In the genomic region with DNA sequence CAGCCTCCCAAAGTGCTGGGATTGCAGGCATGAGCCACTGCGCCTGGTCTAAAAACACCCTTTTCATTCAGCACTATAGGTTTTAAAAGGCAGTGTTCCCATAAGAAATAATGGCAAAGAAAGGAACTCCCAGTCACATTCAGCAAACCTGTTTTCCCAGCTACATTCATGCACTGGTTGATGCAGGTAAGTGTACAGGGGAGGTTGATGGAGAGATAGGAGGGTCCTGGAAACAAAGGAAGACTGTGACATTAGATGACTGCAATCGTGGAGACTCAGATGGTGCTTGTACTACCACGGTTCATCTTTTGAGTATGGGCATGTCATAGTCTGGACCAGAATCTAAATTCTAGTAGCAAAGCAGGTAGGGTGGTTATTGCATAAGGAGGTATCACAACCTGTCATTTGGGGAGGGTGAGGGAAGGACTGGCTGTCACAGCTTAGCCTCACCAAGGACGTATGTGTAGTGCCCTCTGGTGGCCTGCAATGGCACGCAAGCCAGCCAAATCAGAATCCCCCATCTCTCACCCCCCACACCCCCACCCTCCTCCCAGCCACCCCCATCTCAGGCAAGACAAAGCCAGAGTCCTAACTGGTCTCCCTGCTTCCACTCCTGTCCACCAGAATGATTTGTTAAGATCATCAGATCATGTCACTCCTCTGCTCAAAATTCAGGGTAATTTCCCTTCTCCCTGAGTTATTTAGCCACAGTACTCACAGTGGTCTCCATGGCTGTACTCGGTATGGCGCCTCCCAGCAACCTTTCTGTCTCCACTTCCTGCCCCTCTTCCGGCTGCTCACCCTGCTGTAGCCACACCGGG, we compare ENCODE assay signal across 8 cellular contexts. TPM values are rescaled to one million over a fixed set of nuclear protein-coding genes. Genes with fewer than 3 reads are reported as not detected.
DNase-seq lines count a peak whose midpoint lies in the region; ATAC-seq and TF ChIP-seq lines count a peak whose summit lies in the region.

No MANE protein-coding gene starts in this region.

- H3K4me3 Mint-ChIP-seq in endothelial cell (ENCODE audit: unreplicated experiment) = peak overlapping the region; percentile 5
- H3K4me3 Mint-ChIP-seq in naive B cell = peak overlapping the region in 6 of 8 donors; percentile 31 to 76 (median 62)
- peak overlapping the region; percentile 85 for H3K4me3 Mint-ChIP-seq in stimulated activated naive CD8-positive, alpha-beta T cell treated with anti-CD3 and anti-CD28 coated beads, Interleukin-15, Interleukin-2, amounts not matched to agents 100 ng/mL and 50 ng/mL, for 24 hours

- H3K36me3 Mint-ChIP-seq in endothelial cell (ENCODE audit: low read depth, unreplicated experiment) = no peaks in the 10 kb centered on the region
- peaks cover 0 to 4% of the 10 kb centered on the region in 2 donors for H3K36me3 Mint-ChIP-seq in naive B cell
- peaks cover 11% of the 10 kb centered on the region for H3K36me3 Mint-ChIP-seq in stimulated activated naive CD8-positive, alpha-beta T cell treated with anti-CD3 and anti-CD28 coated beads, Interleukin-15, Interleukin-2, amounts not matched to agents 100 ng/mL and 50 ng/mL, for 24 hours (ENCODE audit: low read depth)

- no peaks in the 10 kb centered on the region for H3K79me2 ChIP-seq in DOHH2 (ENCODE audit: control insufficient read depth, low read length)

- ATAC-seq in naive B cell (ENCODE audit: low read depth in 2 of 2) (peak; percentile 92 to 95), GM21528 (IDR thresholded peaks at IDR 0.05; ENCODE audit: low FRiP score, unreplicated experiment) (no peak)

- H3K4me3 ChIP-seq in DOHH2 (ENCODE audit: low read length) (peak overlapping the region; percentile 49), H7 (ENCODE audit: insufficient read depth, low read depth, low read length) (no peak overlapping the region)

- no peak overlapping the region for H3K27ac ChIP-seq in DOHH2 (ENCODE audit: low read depth, low read length)

- H3F3A ChIP-seq in DOHH2 (ENCODE audit: control insufficient read depth, insufficient read depth) = peaks cover 3% of the 10 kb centered on the region; the same call in 1 of the 2 replicates

- no peaks in the 10 kb centered on the region for H3K9me3 ChIP-seq in DOHH2 (ENCODE audit: control insufficient read depth, insufficient read depth, low read length)

- H3K27me3 ChIP-seq in DOHH2 (ENCODE audit: control insufficient read depth, low read length) = no peaks in the 10 kb centered on the region
- no peaks in the 10 kb centered on the region for H3K27me3 ChIP-seq in H7 (ENCODE audit: control insufficient read depth, insufficient read depth, low read length)

- H3K9me3 Mint-ChIP-seq in endothelial cell (ENCODE audit: unreplicated experiment) (no peaks in the 10 kb centered on the region), naive B cell (no peaks in the 10 kb centered on the region)
- H3K9me3 Mint-ChIP-seq in stimulated activated naive CD8-positive, alpha-beta T cell treated with anti-CD3 and anti-CD28 coated beads, Interleukin-15, Interleukin-2, amounts not matched to agents 100 ng/mL and 50 ng/mL, for 24 hours = no peaks in the 10 kb centered on the region

- H3K9me2 ChIP-seq in DOHH2 (replicated peaks; ENCODE audit: control insufficient read depth, low read length) = no peaks in the 10 kb centered on the region

- H3K36me3 ChIP-seq in DOHH2 (ENCODE audit: control insufficient read depth, low read length) (no peaks in the 10 kb centered on the region), H7 (replicated peaks; ENCODE audit: control insufficient read depth, insufficient read depth, low read length) (no peaks in the 10 kb centered on the region)

- peak overlapping the region; percentile 57 for H3K4me2 ChIP-seq in DOHH2 (ENCODE audit: low read length)

- peaks cover 12% of the 10 kb centered on the region for H3K4me1 Mint-ChIP-seq in endothelial cell (ENCODE audit: unreplicated experiment)
- peaks cover 11 to 14% (median 13%) of the 10 kb centered on the region in 3 donors for H3K4me1 Mint-ChIP-seq in naive B cell
- H3K4me1 Mint-ChIP-seq in stimulated activated naive CD8-positive, alpha-beta T cell treated with anti-CD3 and anti-CD28 coated beads, Interleukin-15, Interleukin-2, amounts not matched to agents 100 ng/mL and 50 ng/mL, for 24 hours (ENCODE audit: low read depth) = peaks cover 19% of the 10 kb centered on the region

- no peaks in the 10 kb centered on the region for H4K20me1 ChIP-seq in DOHH2 (ENCODE audit: control insufficient read depth, insufficient read depth, low read depth, low read length)

- peak overlapping the region; percentile 97 for H3K27ac Mint-ChIP-seq in endothelial cell (ENCODE audit: unreplicated experiment)
- peak overlapping the region in 4 of 6 donors; percentile 0 to 60 (median 28) for H3K27ac Mint-ChIP-seq in naive B cell
- peak overlapping the region; percentile 93 for H3K27ac Mint-ChIP-seq in stimulated activated naive CD8-positive, alpha-beta T cell treated with anti-CD3 and anti-CD28 coated beads, Interleukin-15, Interleukin-2, amounts not matched to agents 100 ng/mL and 50 ng/mL, for 24 hours

- peaks cover 13% of the 10 kb centered on the region for H3K4me1 ChIP-seq in DOHH2 (ENCODE audit: control insufficient read depth, low read length)

- peak; percentile 88 for DNase-seq in H7
- DNase-seq in NCI-H526 (lab: John Stamatoyannopoulos, UW) = peak; percentile 38 to 82
- peak; percentile 59 to 61 for DNase-seq in activated CD8-positive, alpha-beta memory T cell treated with anti-CD3 and anti-CD28 coated beads for 4 hours (ENCODE audit: low read depth in 2 of 2)
- DNase-seq in endothelial cell (ENCODE audit: low spot score) = peak; percentile 75
- peak; percentile 66 for DNase-seq in naive B cell

- H3K27me3 Mint-ChIP-seq in endothelial cell (ENCODE audit: unreplicated experiment) (no peaks in the 10 kb centered on the region), naive B cell (no peaks in the 10 kb centered on the region)
- H3K27me3 Mint-ChIP-seq in stimulated activated naive CD8-positive, alpha-beta T cell treated with anti-CD3 and anti-CD28 coated beads, Interleukin-15, Interleukin-2, amounts not matched to agents 100 ng/mL and 50 ng/mL, for 24 hours = no peaks in the 10 kb centered on the region

- peak; percentile 77 for TF ChIP-seq CTCF in DOHH2 (IDR thresholded peaks at IDR 0.05; ENCODE audit: low read depth, low read length, poor library complexity, severe bottlenecking)
- TF ChIP-seq CTCF in endothelial cell (IDR thresholded peaks at IDR 0.05; ENCODE audit: unreplicated experiment) = peak; percentile 68

RNA-seq across cellular contexts. Expression of gene UBL7, which starts 28.8 kb away (rescaled TPM):
- total RNA-seq in H7 (2014; rRNA removed; shearing (Covaris generic)) = 83.0 and 105 TPM in 2 replicates
- 79.9 TPM for total RNA-seq in endothelial cell (ENCODE audit: unreplicated experiment)
- 100 to 1,000 TPM; 113 to 143 (median 134) TPM for polyA plus RNA-seq in naive B cell (ENCODE audit: low read depth in 6 of 6)

RNA-seq across cellular contexts. Expression of gene ARID3B, which starts 51.3 kb away (rescaled TPM):
- 65.9 and 68.0 TPM in 2 replicates for total RNA-seq in H7 (2014; rRNA removed; shearing (Covaris generic))
- total RNA-seq in endothelial cell (ENCODE audit: unreplicated experiment) = 70.0 TPM
- polyA plus RNA-seq in naive B cell (ENCODE audit: low read depth in 6 of 6) = 10 to 100 TPM in 1 of 6 donors, 1 to 10 TPM in 5; 3.0 to 13.6 (median 5.4) TPM

RNA-seq across cellular contexts. Expression of gene SEMA7A, which starts 56.0 kb away (rescaled TPM):
- total RNA-seq in H7 (2014; rRNA removed; shearing (Covaris generic)) = 26.8 and 36.0 TPM in 2 replicates
- 41.4 TPM for total RNA-seq in endothelial cell (ENCODE audit: unreplicated experiment)
- 1 to 10 TPM in 2 of 6 donors, under 1 TPM in 3, not detected in 1; 0.10 to 1.5 (median 0.62) TPM for polyA plus RNA-seq in naive B cell (ENCODE audit: low read depth in 6 of 6)

Comparison
In these comparisons a context has a peak if more than half of its experiments do, and no peak if none do; other contexts are left out.
1. H3K27ac Mint-ChIP-seq: peak in every context shown above with its lines; median percentile 97 in endothelial cell; 93 in stimulated activated naive CD8-positive, alpha-beta T cell treated with anti-CD3 and anti-CD28 coated beads, Interleukin-15, Interleukin-2, amounts not matched to agents 100 ng/mL and 50 ng/mL, for 24 hours; 28 in naive B cell.
2. H3K4me3 Mint-ChIP-seq: peak in every context shown above with its lines; median percentile 85 in stimulated activated naive CD8-positive, alpha-beta T cell treated with anti-CD3 and anti-CD28 coated beads, Interleukin-15, Interleukin-2, amounts not matched to agents 100 ng/mL and 50 ng/mL, for 24 hours; 62 in naive B cell; 5 in endothelial cell.